In genomic region chr17:81034779-81035388, GRCh38 we compare ENCODE assay signal across 1 cellular context.
TF ChIP-seq lines count a peak whose summit lies in the region.

BAIAP2 (plus strand) TSS chr17:81035151; CDS start chr17:81035255, 104 bp downstream.

TF ChIP-seq in HepG2, 621 proteins besides CTCF, POLR2A, EP300 and RAD21 (continued from another document and continues in another):
- no peak for TF ChIP-seq DDIT3 (CRISPR knock-in tag; IDR thresholded peaks at IDR 0.05)
- TF ChIP-seq PBX2 (CRISPR knock-in tag; IDR thresholded peaks at IDR 0.05): peak; percentile 90
- peak; percentile 25; the same call in 1 of the 2 replicates for TF ChIP-seq AKNA (CRISPR knock-in tag; IDR thresholded peaks at IDR 0.05; ENCODE audit: borderline replicate concordance)
- no peak; the same call in 1 of the 2 replicates for TF ChIP-seq RNF2 (conservative IDR thresholded peaks at IDR 0.05; ENCODE audit: low read depth)
- TF ChIP-seq BORCS8-MEF2B (CRISPR knock-in tag; IDR thresholded peaks at IDR 0.05): peak; percentile 74
- TF ChIP-seq ATF3 (CRISPR knock-in tag; IDR thresholded peaks at IDR 0.05): peak; percentile 51
- no peak for TF ChIP-seq MTF1 (CRISPR knock-in tag; IDR thresholded peaks at IDR 0.05)
- TF ChIP-seq MED1 (CRISPR knock-in tag; IDR thresholded peaks at IDR 0.05): peak; percentile 65
- TF ChIP-seq ZBTB2 (CRISPR knock-in tag; IDR thresholded peaks at IDR 0.05; ENCODE audit: low read depth): no peak
- no peak for TF ChIP-seq SMARCE1 (IDR thresholded peaks at IDR 0.05; ENCODE audit: borderline replicate concordance)
- TF ChIP-seq ZHX2 (IDR thresholded peaks at IDR 0.05; ENCODE audit: low read depth): no peak
- TF ChIP-seq ZHX2 (CRISPR knock-in tag; IDR thresholded peaks at IDR 0.05; ENCODE audit: borderline replicate concordance): 0 out of 2 replicates have a peak, but pooled peaks have one; percentile 25
- no peak for TF ChIP-seq SNAI1 (CRISPR knock-in tag; IDR thresholded peaks at IDR 0.05; ENCODE audit: borderline replicate concordance)
- no peak for TF ChIP-seq ZFP37 (CRISPR knock-in tag; IDR thresholded peaks at IDR 0.05; ENCODE audit: borderline replicate concordance)
- no peak; the same call in 1 of the 2 replicates for TF ChIP-seq MEIS1 (CRISPR knock-in tag; IDR thresholded peaks at IDR 0.05; ENCODE audit: borderline replicate concordance)
- no peak for TF ChIP-seq ZNF589 (CRISPR knock-in tag; conservative IDR thresholded peaks at IDR 0.05)
- TF ChIP-seq HOXA3 (CRISPR knock-in tag; IDR thresholded peaks at IDR 0.05): 0 out of 2 replicates have a peak, but pooled peaks have one; percentile 52
- TF ChIP-seq E2F1 (CRISPR knock-in tag; IDR thresholded peaks at IDR 0.05): no peak
- no peak for TF ChIP-seq NAIF1 (CRISPR knock-in tag; IDR thresholded peaks at IDR 0.05; ENCODE audit: borderline replicate concordance)
- TF ChIP-seq ADNP (CRISPR knock-in tag; IDR thresholded peaks at IDR 0.05): no peak
- 0 out of 2 replicates have a peak, but pooled peaks have one; percentile 30 for TF ChIP-seq ZBTB21 (CRISPR knock-in tag; IDR thresholded peaks at IDR 0.05)
- 0 out of 2 replicates have a peak, but pooled peaks have one; percentile 22 for TF ChIP-seq ZNF256 (CRISPR knock-in tag; conservative IDR thresholded peaks at IDR 0.05)
- TF ChIP-seq ZBTB20 (CRISPR knock-in tag; IDR thresholded peaks at IDR 0.05; ENCODE audit: borderline replicate concordance, low read depth): peak; percentile 30; the same call in 1 of the 2 replicates
- TF ChIP-seq ELF1 (CRISPR knock-in tag; IDR thresholded peaks at IDR 0.05): no peak
- no peak for TF ChIP-seq IRF1 (CRISPR knock-in tag; IDR thresholded peaks at IDR 0.05; ENCODE audit: low read depth)
- TF ChIP-seq ZBTB34 (CRISPR knock-in tag; IDR thresholded peaks at IDR 0.05): no peak
- TF ChIP-seq MED13 (CRISPR knock-in tag; IDR thresholded peaks at IDR 0.05): no peak
- no peak for TF ChIP-seq PHF20 (CRISPR knock-in tag; IDR thresholded peaks at IDR 0.05)
- no peak for TF ChIP-seq RORA (CRISPR knock-in tag; IDR thresholded peaks at IDR 0.05)
- no peak for TF ChIP-seq SMC3 (IDR thresholded peaks at IDR 0.05; ENCODE audit: low read length)
- TF ChIP-seq ZNF530 (CRISPR knock-in tag; IDR thresholded peaks at IDR 0.05; ENCODE audit: low read depth): no peak
- no peak for TF ChIP-seq SKIL (CRISPR knock-in tag; IDR thresholded peaks at IDR 0.05; ENCODE audit: borderline replicate concordance)
- TF ChIP-seq HIVEP1 (CRISPR knock-in tag; IDR thresholded peaks at IDR 0.05): 0 out of 2 replicates have a peak, but pooled peaks have one; percentile 24
- no peak for TF ChIP-seq HIC2 (CRISPR knock-in tag; IDR thresholded peaks at IDR 0.05; ENCODE audit: low read depth)
- TF ChIP-seq CCAR2 (optimal IDR thresholded peaks at IDR 0.05; ENCODE audit: low read depth, low read length): no peak
- TF ChIP-seq RBAK (CRISPR knock-in tag; IDR thresholded peaks at IDR 0.05): no peak
- TF ChIP-seq ZFP82 (CRISPR knock-in tag; IDR thresholded peaks at IDR 0.05; ENCODE audit: borderline replicate concordance): 0 out of 2 replicates have a peak, but pooled peaks have one; percentile 70
- no peak for TF ChIP-seq STAG1 (CRISPR knock-in tag; IDR thresholded peaks at IDR 0.05)
